Comparison of ENCODE assay signal across 9 cellular contexts in the genomic region with DNA sequence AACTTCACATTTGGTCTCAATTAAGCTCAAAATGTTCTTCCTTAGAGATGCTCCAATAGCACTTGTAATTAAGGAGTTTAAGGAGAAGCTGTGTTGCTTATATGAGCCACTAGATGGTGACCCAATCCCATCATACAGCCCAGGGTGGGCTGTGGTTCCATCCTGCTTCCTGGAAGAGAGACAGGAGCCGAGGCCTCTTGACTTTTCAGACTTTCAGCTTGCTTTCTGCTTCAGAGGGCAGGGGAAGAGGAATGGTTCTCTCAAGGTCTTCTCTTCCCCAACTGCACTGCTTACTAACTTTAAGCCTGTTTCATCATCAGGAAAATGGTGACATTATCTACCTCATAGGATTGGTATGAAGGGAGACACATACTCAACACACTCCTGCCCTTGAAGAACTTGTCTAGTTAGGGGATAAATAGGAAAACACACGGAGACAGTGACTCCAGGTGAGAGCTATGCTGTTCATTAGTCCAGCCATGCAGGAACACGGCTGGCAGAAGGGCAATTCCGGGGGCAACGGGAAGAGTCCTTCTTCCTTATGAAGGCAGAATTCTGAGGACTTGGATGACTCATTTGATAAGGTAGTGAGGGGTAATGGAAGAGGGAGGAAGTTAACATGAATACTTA. TPM values are rescaled to one million over a fixed set of nuclear protein-coding genes. Genes with fewer than 3 reads are reported as not detected.
DNase-seq lines count a peak whose midpoint lies in the region; ATAC-seq and TF ChIP-seq lines count a peak whose summit lies in the region.
"Had no signal": no experiment of that assay in that cellular context is flagged by ENCODE, and none has a peak within 500 bp of the region (broad histone marks: within the 10 kb centered on the region; RNA-seq: fewer than 3 reads in every experiment).

No MANE protein-coding gene starts in this region.

- intact Hi-C loops in activated CD4-positive, alpha-beta memory T cell treated with anti-CD3 and anti-CD28 coated beads for 36 hours (cut with micrococcal nuclease), result loop anchor here (5.0 kb wide), 2 partner anchors 51 to 316 kb away; no protein-coding TSS in a partner anchor

- no peak overlapping the region for H3K4me3 Mint-ChIP-seq in endothelial cell (ENCODE audit: unreplicated experiment)
- H3K4me3 Mint-ChIP-seq in memory B cell, result no peak overlapping the region
- no peak overlapping the region for H3K4me3 Mint-ChIP-seq in activated CD4-positive, alpha-beta memory T cell treated with anti-CD3 and anti-CD28 coated beads for 36 hours
- H3K4me3 Mint-ChIP-seq: T-helper 1 cell treated with Interleukin-12 subunit alpha and Interleukin-12 subunit beta and Interleukin-4 antibody, amounts not matched to agents 30 μg/mL and 1 μg/mL, for 36 hours had no signal

- H3K4me1 Mint-ChIP-seq in endothelial cell (ENCODE audit: unreplicated experiment), result peaks cover 13% of the 10 kb centered on the region
- H3K4me1 Mint-ChIP-seq in memory B cell, result peaks cover 2% of the 10 kb centered on the region
- no peaks in the 10 kb centered on the region for H3K4me1 Mint-ChIP-seq in activated CD4-positive, alpha-beta memory T cell treated with anti-CD3 and anti-CD28 coated beads for 36 hours (ENCODE audit: low read depth)

- CTCF ChIA-PET in activated CD4-positive, alpha-beta memory T cell treated with anti-CD3 and anti-CD28 coated beads for 36 hours (lab: Charles Lee), result interaction anchor here (0.7 to 3.3 kb wide), 10 partner anchors 12 to 312 kb away, joined by 3 to 34 read pairs (median 4); no protein-coding TSS in a partner anchor

- DNase-seq in EL, result peak; percentile 67
- DNase-seq in HT1080 (ENCODE audit: low read depth), result peak; percentile 70
- DNase-seq in RPMI7951 (ENCODE audit: low read depth), result peak; percentile 73
- DNase-seq in endothelial cell (ENCODE audit: low spot score), result peak; percentile 49
- DNase-seq in memory B cell (ENCODE audit: low spot score in 2 of 2), result no peak
- no peak for DNase-seq in activated CD4-positive, alpha-beta memory T cell treated with anti-CD3 and anti-CD28 coated beads for 36 hours

- peak; percentile 76 for TF ChIP-seq CTCF in endothelial cell (IDR thresholded peaks at IDR 0.05; ENCODE audit: unreplicated experiment)

- no peaks in the 10 kb centered on the region for H3K36me3 Mint-ChIP-seq in endothelial cell (ENCODE audit: low read depth, unreplicated experiment)
- peaks cover 4% of the 10 kb centered on the region for H3K36me3 Mint-ChIP-seq in memory B cell
- H3K36me3 Mint-ChIP-seq in activated CD4-positive, alpha-beta memory T cell treated with anti-CD3 and anti-CD28 coated beads for 36 hours, result peaks cover 1% of the 10 kb centered on the region

- ATAC-seq in memory B cell (ENCODE audit: low read depth), result peak; percentile 34
- no peak for ATAC-seq in GM19395 (IDR thresholded peaks at IDR 0.05; ENCODE audit: unreplicated experiment)
- ATAC-seq in GM21723 (IDR thresholded peaks at IDR 0.05; ENCODE audit: unreplicated experiment), result no peak

- H3K27me3 Mint-ChIP-seq in endothelial cell (ENCODE audit: unreplicated experiment) (peaks cover 3% of the 10 kb centered on the region), memory B cell (no peaks in the 10 kb centered on the region)
- no peaks in the 10 kb centered on the region for H3K27me3 Mint-ChIP-seq in activated CD4-positive, alpha-beta memory T cell treated with anti-CD3 and anti-CD28 coated beads for 36 hours

- POLR2A ChIA-PET in activated CD4-positive, alpha-beta memory T cell treated with anti-CD3 and anti-CD28 coated beads for 36 hours (lab: Charles Lee), result no interaction called here

- peak overlapping the region; percentile 15 for H3K27ac Mint-ChIP-seq in endothelial cell (ENCODE audit: unreplicated experiment)
- no peak overlapping the region for H3K27ac Mint-ChIP-seq in memory B cell
- H3K27ac Mint-ChIP-seq in activated CD4-positive, alpha-beta memory T cell treated with anti-CD3 and anti-CD28 coated beads for 36 hours, result no peak overlapping the region
- H3K27ac Mint-ChIP-seq: T-helper 1 cell treated with Interleukin-12 subunit alpha and Interleukin-12 subunit beta and Interleukin-4 antibody, amounts not matched to agents 30 μg/mL and 1 μg/mL, for 36 hours had no signal

- H3K9me3 Mint-ChIP-seq in endothelial cell (ENCODE audit: unreplicated experiment) (no peaks in the 10 kb centered on the region), memory B cell (no peaks in the 10 kb centered on the region)
- H3K9me3 Mint-ChIP-seq in activated CD4-positive, alpha-beta memory T cell treated with anti-CD3 and anti-CD28 coated beads for 36 hours, result no peaks in the 10 kb centered on the region
- H3K9me3 Mint-ChIP-seq: T-helper 1 cell treated with Interleukin-12 subunit alpha and Interleukin-12 subunit beta and Interleukin-4 antibody, amounts not matched to agents 30 μg/mL and 1 μg/mL, for 36 hours had no signal

RNA-seq across cellular contexts. Expression of a gene that starts 20.1 kb away (rescaled TPM):
- total RNA-seq in HT1080 (2014; rRNA removed; shearing (Covaris generic)), result 24.9 and 29.8 TPM in 2 replicates
- 20.7 and 27.0 TPM in 2 replicates for polyA plus RNA-seq in HT1080 (2015; cell fraction: cytosol; rRNA removed)
- polyA plus RNA-seq in HT1080 (2015; cell fraction: nucleus; rRNA removed), result 27.8 and 28.7 TPM in 2 replicates
- total RNA-seq in RPMI7951 (2014; rRNA removed; shearing (Covaris generic)), result 37.2 and 38.0 TPM in 2 replicates
- total RNA-seq in endothelial cell (ENCODE audit: unreplicated experiment), result 11.4 TPM
- total RNA-seq in activated CD4-positive, alpha-beta memory T cell treated with anti-CD3 and anti-CD28 coated beads for 36 hours, result 10 to 100 TPM; 12.8 to 14.8 TPM

RNA-seq across cellular contexts. Expression of a gene that starts 28.3 kb away (rescaled TPM):
- 9.9 and 10.1 TPM in 2 replicates for total RNA-seq in HT1080 (2014; rRNA removed; shearing (Covaris generic))
- 5.6 and 6.0 TPM in 2 replicates for polyA plus RNA-seq in HT1080 (2015; cell fraction: cytosol; rRNA removed)
- polyA plus RNA-seq in HT1080 (2015; cell fraction: nucleus; rRNA removed), result 16.6 and 16.8 TPM in 2 replicates
- total RNA-seq in RPMI7951 (2014; rRNA removed; shearing (Covaris generic)), result 153 and 174 TPM in 2 replicates
- total RNA-seq in endothelial cell (ENCODE audit: unreplicated experiment), result 0.49 TPM
- total RNA-seq in activated CD4-positive, alpha-beta memory T cell treated with anti-CD3 and anti-CD28 coated beads for 36 hours, result under 1 TPM; 0.46 to 0.93 TPM

Comparison
In these comparisons a context has a peak if more than half of its experiments do, and no peak if none do; other contexts are left out.
1. DNase-seq: peak in EL (single experiment), HT1080 (single experiment), RPMI7951 (single experiment) and endothelial cell (single experiment); none in memory B cell (0 of 2) and activated CD4-positive, alpha-beta memory T cell treated with anti-CD3 and anti-CD28 coated beads for 36 hours (single experiment).
2. RNA of a gene that starts 28.3 kb away (total RNA-seq): 153 to 174 TPM in RPMI7951; 9.9 to 10.1 TPM in HT1080, 0.46 to 0.93 TPM in activated CD4-positive, alpha-beta memory T cell treated with anti-CD3 and anti-CD28 coated beads for 36 hours and 0.49 TPM in endothelial cell (single experiment); every median in the first group is over 10 times any median in the second.